Comparison of ENCODE assay signal across 8 cellular contexts in genomic region chr17:7561589-7562207, GRCh38. TPM values are rescaled to one million over a fixed set of nuclear protein-coding genes. Genes with fewer than 3 reads are reported as not detected.
DNase-seq lines count a peak whose midpoint lies in the region; ATAC-seq and TF ChIP-seq lines count a peak whose summit lies in the region.

SENP3 (plus strand) TSS chr17:7561919; CDS start chr17:7563077, 1,158 bp downstream.

- in situ Hi-C loops in GM13977 (cut with MboI; ENCODE audit: low pct_unique_long_range_greater_than_20kb, low sequenced_read_pairs, unreplicated experiment): loop anchor here (25.0 kb wide), 1 partner anchor 199 kb away; the partner anchor contains the start of genes KCTD11 and TMEM95

- H3K27ac ChIP-seq in body of pancreas (peak within 1 kb of the TSS; percentile 92 to 99 (median 98)), iPS DF 6.9 (ENCODE audit: low read length) (no peak within 1 kb of the TSS), sigmoid colon (peak within 1 kb of the TSS; percentile 89 to 98 (median 97))

- H3K9me3 ChIP-seq in body of pancreas (no peaks in the 10 kb centered on the region), iPS DF 6.9 (ENCODE audit: control insufficient read depth, insufficient read depth, low read length) (no peaks in the 10 kb centered on the region), sigmoid colon (no peaks in the 10 kb centered on the region)

- ATAC-seq in HG02678 (IDR thresholded peaks at IDR 0.05; ENCODE audit: unreplicated experiment): peak; percentile 63
- peak; percentile 75 for ATAC-seq in body of pancreas
- ATAC-seq in GM18858 (IDR thresholded peaks at IDR 0.05; ENCODE audit: unreplicated experiment): no peak

- H3K36me3 ChIP-seq in body of pancreas (replicated peaks in 1 of 2; ENCODE audit: insufficient read depth in 1 of 2, low read depth in 2 of 2) (peaks cover 0 to 7% of the 10 kb centered on the region in 2 donors), iPS DF 6.9 (ENCODE audit: control insufficient read depth, insufficient read depth, low read length) (peaks cover 12% of the 10 kb centered on the region), sigmoid colon (peaks cover 13 to 35% (median 30%) of the 10 kb centered on the region in 4 donors)

- H3K4me3 ChIP-seq in body of pancreas (peak within 1 kb of the TSS; percentile 68 to 88), iPS DF 6.9 (ENCODE audit: low read length) (peak within 1 kb of the TSS; percentile 59), sigmoid colon (peak within 1 kb of the TSS; percentile 73 to 97 (median 86))

- H3K27me3 ChIP-seq in body of pancreas: no peaks in the 10 kb centered on the region
- no peaks in the 10 kb centered on the region for H3K27me3 ChIP-seq in iPS DF 6.9 (ENCODE audit: control insufficient read depth, insufficient read depth, low read length)
- no peaks in the 10 kb centered on the region for H3K27me3 ChIP-seq in sigmoid colon

- 0 to 1% methylated on average over 2 to 70 of the region's 82 CpGs for WGBS in body of pancreas, 2 donors
- no CpG with 5 or more reads among the region's 82 CpGs for WGBS in iPS DF 6.9 (ENCODE audit: insufficient coverage, insufficient read length)
- WGBS in sigmoid colon, 2 donors: 1% methylated on average over 82 of the region's 82 CpGs

- intact Hi-C loops in body of pancreas (cut with DNase I) (loop anchor here (5.0 kb wide), 1 partner anchor 49 kb away; no protein-coding TSS in a partner anchor), sigmoid colon (cut with DNase I) (loop anchor here (1.0 to 10.0 kb wide), 8 partner anchors 47 to 307 kb away; partner anchors contain the start of genes CTDNEP1, ELP5, FXR2 and NEURL4)

- peak; percentile 100 for DNase-seq in GM13977 (ENCODE audit: low spot score)
- peak; percentile 87 for DNase-seq in NCI-H146 (lab: John Stamatoyannopoulos, UW)
- peak; percentile 93 for DNase-seq in UCSD-AML1 (lab: John Stamatoyannopoulos, UW; ENCODE audit: unreplicated experiment)
- peak; percentile 89 to 93 (median 92) for DNase-seq in body of pancreas
- peak; percentile 68 for DNase-seq in iPS DF 6.9 (ENCODE audit: low read depth, low spot score)
- DNase-seq in sigmoid colon: peak; percentile 96

- no peak for TF ChIP-seq CTCF in GM13977 (IDR thresholded peaks at IDR 0.05; ENCODE audit: extremely low read depth, insufficient read depth, missing control alignments)
- peak in 1 of 7 experiments; percentile 25 for TF ChIP-seq CTCF in body of pancreas (IDR thresholded peaks at IDR 0.05)
- TF ChIP-seq CTCF in sigmoid colon (IDR thresholded peaks at IDR 0.05): no peak

- TF ChIP-seq POLR2A in body of pancreas (IDR thresholded peaks at IDR 0.05) (peak in 2 of 3 donors; percentile 48 to 62), sigmoid colon (IDR thresholded peaks at IDR 0.05) (peak; percentile 21 to 38)

- no peak for TF ChIP-seq EP300 in sigmoid colon (IDR thresholded peaks at IDR 0.05)

- H3K4me1 ChIP-seq in body of pancreas: peaks cover 61% of the 10 kb centered on the region
- H3K4me1 ChIP-seq in iPS DF 6.9 (ENCODE audit: control insufficient read depth, insufficient read depth, low read length): peaks cover 3% of the 10 kb centered on the region
- peaks cover 0 to 70% (median 64%) of the 10 kb centered on the region in 4 donors for H3K4me1 ChIP-seq in sigmoid colon

RNA-seq across cellular contexts. Expression of gene SENP3, which starts in this region (rescaled TPM):
- 10 to 100 TPM; 25.7 to 28.0 TPM for total RNA-seq in body of pancreas
- total RNA-seq in sigmoid colon: 10 to 100 TPM; 73.5 to 91.1 (median 81.1) TPM
- polyA plus RNA-seq in sigmoid colon: 10 to 100 TPM; 28.2 to 55.4 (median 35.6) TPM
